8 cellular contexts compared by ENCODE assay signal in the genomic region with DNA sequence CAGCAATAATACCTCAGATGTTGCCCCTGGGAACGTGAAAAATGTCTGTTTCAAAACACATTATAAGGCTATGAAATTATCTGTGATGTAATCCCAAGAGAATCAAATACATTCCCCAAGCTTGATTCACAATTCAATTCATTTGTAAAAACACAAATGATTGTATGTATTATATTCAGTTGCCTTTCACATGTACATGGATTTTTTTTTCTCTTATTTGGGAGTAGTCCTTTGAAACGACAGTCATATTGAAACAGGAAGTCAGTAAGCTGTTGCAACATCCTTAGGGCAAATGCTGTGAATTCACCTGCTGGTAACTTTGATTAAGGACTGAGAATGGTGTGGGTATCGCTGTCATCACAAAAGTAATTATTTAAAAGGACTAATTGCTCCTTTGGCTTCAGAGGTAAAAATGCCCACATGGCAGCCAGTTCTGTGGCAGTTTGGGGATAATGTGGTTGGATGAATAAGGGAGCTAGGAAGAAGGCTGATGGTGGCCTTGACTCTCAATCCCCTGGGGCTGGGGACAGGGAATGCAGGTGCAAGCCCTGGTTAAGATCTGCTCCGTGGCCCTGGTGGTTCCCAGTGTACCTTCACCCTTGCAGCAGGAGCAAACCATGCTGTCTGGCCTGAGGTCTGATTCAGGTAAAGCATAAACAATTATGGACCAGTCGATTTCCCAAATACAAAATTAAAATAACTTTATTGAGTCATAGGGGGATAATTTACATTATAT. TPM values are rescaled to one million over a fixed set of nuclear protein-coding genes. Genes with fewer than 3 reads are reported as not detected.
DNase-seq lines count a peak whose midpoint lies in the region; ATAC-seq lines count a peak whose summit lies in the region.

No MANE protein-coding gene starts in this region.

- intact Hi-C loops in activated CD4-positive, alpha-beta T cell treated with anti-CD3 and anti-CD28 coated beads for 36 hours (cut with DNase I, micrococcal nuclease), result no loop called here
- intact Hi-C loops in right cardiac atrium (cut with DNase I), result no loop called here

- no peak overlapping the region for H3K4me3 Mint-ChIP-seq in activated CD4-positive, alpha-beta T cell treated with anti-CD3 and anti-CD28 coated beads for 36 hours

- POLR2A ChIA-PET in activated CD4-positive, alpha-beta T cell treated with anti-CD3 and anti-CD28 coated beads for 36 hours (lab: Charles Lee), result interaction anchor here (0.6 kb wide), 2 partner anchors 19 to 20 kb away, joined by 3 to 4 read pairs; no protein-coding TSS in a partner anchor

- DNase-seq in activated CD4-positive, alpha-beta T cell treated with anti-CD3 and anti-CD28 coated beads for 36 hours, result no peak
- DNase-seq in activated CD4-positive, alpha-beta T cell treated with anti-CD3 and anti-CD28 coated beads for 48 hours, result no peak
- DNase-seq in NCI-H526 treated with DMSO at 0.1 percent for 48 hours (lab: John Stamatoyannopoulos, UW), result peak; percentile 71
- DNase-seq in fibroblast of gingiva (ENCODE audit: low read depth), result peak; percentile 68
- DNase-seq in stimulated activated CD8-positive, alpha-beta memory T cell treated with anti-CD3 and anti-CD28 coated beads, Interleukin-4, amount 100 ng/mL, for 48 hours, result no peak
- DNase-seq in stimulated activated CD4-positive, alpha-beta T cell treated with anti-CD3 and anti-CD28 coated beads, Interleukin-12 subunit alpha, Interleukin-12 subunit beta, amount 100 ng/mL, for 4 hours, result no peak
- DNase-seq in right cardiac atrium, result no peak

- no peak overlapping the region for H3K27ac ChIP-seq in right cardiac atrium (ENCODE audit: low read length)

- H3K9me3 ChIP-seq in right cardiac atrium (ENCODE audit: control insufficient read depth, low read length), result no peaks in the 10 kb centered on the region

- no peak overlapping the region for H3K4me3 ChIP-seq in right cardiac atrium (ENCODE audit: low read length)

- WGBS in right cardiac atrium, result 62% methylated on average over 5 of the region's 5 CpGs

- H3K4me1 ChIP-seq in right cardiac atrium (ENCODE audit: control insufficient read depth, insufficient read depth, low read length), result no peaks in the 10 kb centered on the region

- H3K27ac Mint-ChIP-seq in activated CD4-positive, alpha-beta T cell treated with anti-CD3 and anti-CD28 coated beads for 36 hours, result no peak overlapping the region

- H3K4me1 Mint-ChIP-seq in activated CD4-positive, alpha-beta T cell treated with anti-CD3 and anti-CD28 coated beads for 36 hours, result peaks cover 11% of the 10 kb centered on the region

- no peaks in the 10 kb centered on the region for H3K27me3 ChIP-seq in right cardiac atrium (ENCODE audit: control insufficient read depth, insufficient read depth)

- CTCF ChIA-PET in activated CD4-positive, alpha-beta T cell treated with anti-CD3 and anti-CD28 coated beads for 36 hours (lab: Charles Lee), result interaction anchor here (0.6 kb wide), 1 partner anchor 753 kb away, joined by 3 read pairs; no protein-coding TSS in a partner anchor

- no peaks in the 10 kb centered on the region for H3K9me3 Mint-ChIP-seq in activated CD4-positive, alpha-beta T cell treated with anti-CD3 and anti-CD28 coated beads for 36 hours (ENCODE audit: low read depth)

- H3K27me3 Mint-ChIP-seq in activated CD4-positive, alpha-beta T cell treated with anti-CD3 and anti-CD28 coated beads for 36 hours, result no peaks in the 10 kb centered on the region

- H3K36me3 Mint-ChIP-seq in activated CD4-positive, alpha-beta T cell treated with anti-CD3 and anti-CD28 coated beads for 36 hours (ENCODE audit: low read depth), result no peaks in the 10 kb centered on the region

- ATAC-seq in activated CD4-positive, alpha-beta T cell treated with anti-CD3 and anti-CD28 coated beads for 36 hours, result peak; percentile 73
- ATAC-seq in HG02885 (IDR thresholded peaks at IDR 0.05; ENCODE audit: poor library complexity, unreplicated experiment) (peak; percentile 89), right cardiac atrium (no peak)

RNA-seq across cellular contexts. Expression of a gene that starts 13.3 kb away (rescaled TPM):
- under 1 TPM; 0.14 to 0.25 TPM for total RNA-seq in activated CD4-positive, alpha-beta T cell treated with anti-CD3 and anti-CD28 coated beads for 36 hours
- under 1 TPM; 0.17 to 0.47 (median 0.27) TPM for total RNA-seq in right cardiac atrium
- polyA plus RNA-seq in right cardiac atrium, result 0.14 TPM

Comparison
In these comparisons a context has a peak if more than half of its experiments do, and no peak if none do; other contexts are left out.
1. ATAC-seq: peak in activated CD4-positive, alpha-beta T cell treated with anti-CD3 and anti-CD28 coated beads for 36 hours (single experiment) and HG02885 (single experiment); none in right cardiac atrium (0 of 2).
2. DNase-seq: peak in NCI-H526 treated with DMSO at 0.1 percent for 48 hours (single experiment) and fibroblast of gingiva (single experiment); none in activated CD4-positive, alpha-beta T cell treated with anti-CD3 and anti-CD28 coated beads for 36 hours (single experiment), activated CD4-positive, alpha-beta T cell treated with anti-CD3 and anti-CD28 coated beads for 48 hours (single experiment), stimulated activated CD8-positive, alpha-beta memory T cell treated with anti-CD3 and anti-CD28 coated beads, Interleukin-4, amount 100 ng/mL, for 48 hours (single experiment), stimulated activated CD4-positive, alpha-beta T cell treated with anti-CD3 and anti-CD28 coated beads, Interleukin-12 subunit alpha, Interleukin-12 subunit beta, amount 100 ng/mL, for 4 hours (single experiment) and right cardiac atrium (0 of 3).